13 cellular contexts compared by ENCODE assay signal in the genomic region with DNA sequence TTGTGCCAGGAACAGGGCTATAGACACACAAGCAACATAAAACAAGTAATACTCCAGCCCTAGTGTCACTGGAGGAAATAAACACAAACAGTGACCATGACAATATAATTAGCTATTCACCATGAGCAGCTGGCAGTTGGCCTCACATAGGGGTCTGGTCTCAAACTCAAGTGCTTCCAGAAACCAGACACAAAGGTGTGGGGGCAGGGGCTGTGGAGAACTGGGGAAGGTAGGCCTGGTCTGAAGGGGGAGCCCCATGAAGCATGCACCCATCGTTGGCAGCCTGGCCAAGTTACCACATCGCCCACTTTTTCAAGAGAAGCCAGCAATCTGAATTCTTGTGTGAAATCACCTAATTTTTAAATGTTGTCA. TPM values are rescaled to one million over a fixed set of nuclear protein-coding genes. Genes with fewer than 3 reads are reported as not detected.
DNase-seq lines count a peak whose midpoint lies in the region; ATAC-seq and TF ChIP-seq lines count a peak whose summit lies in the region.
"Had no signal": no experiment of that assay in that cellular context is flagged by ENCODE, and none has a peak within 500 bp of the region (broad histone marks: within the 10 kb centered on the region; RNA-seq: fewer than 3 reads in every experiment).

No MANE protein-coding gene starts in this region.

- CTCF ChIA-PET in WTC11 (lab: Charles Lee), result interaction anchor here (1.5 to 1.8 kb wide), 2 partner anchors 26 to 64 kb away, joined by 4 to 6 read pairs; no protein-coding TSS in a partner anchor
- CTCF ChIA-PET in activated CD4-positive, alpha-beta memory T cell treated with anti-CD3 and anti-CD28 coated beads, Interleukin-2, amount 10 ng/mL, durations not matched to agents 7 days and 5 days (lab: Charles Lee), result no interaction called here
- CTCF ChIA-PET in activated CD8-positive, alpha-beta memory T cell treated with anti-CD3 and anti-CD28 coated beads, Interleukin-2, amount 10 ng/mL, durations not matched to agents 7 days and 5 days (lab: Charles Lee), result no interaction called here

- H3K4me3 ChIP-seq in neutrophil (ENCODE audit: low read depth in 1 of 2, low read length in 1 of 2), result no peak overlapping the region
- H3K4me3 ChIP-seq in coronary artery, result no peak overlapping the region
- H3K4me3 ChIP-seq: psoas muscle had no signal

- no peaks in the 10 kb centered on the region for H3K36me3 ChIP-seq in neutrophil

- peaks cover 41 to 47% of the 10 kb centered on the region in 2 experiments for H3K4me1 ChIP-seq in neutrophil (ENCODE audit: control insufficient read depth in 1 of 2, insufficient read depth in 1 of 2, low read depth in 1 of 2, low read length in 1 of 2)
- H3K4me1 ChIP-seq: psoas muscle had no signal

- POLR2A ChIA-PET in WTC11 (lab: Charles Lee), result no interaction called here
- POLR2A ChIA-PET in activated CD4-positive, alpha-beta memory T cell treated with anti-CD3 and anti-CD28 coated beads, Interleukin-2, amount 10 ng/mL, durations not matched to agents 7 days and 5 days (lab: Charles Lee), result no interaction called here

- H3K36me3 Mint-ChIP-seq in WTC11, result no peaks in the 10 kb centered on the region
- no peaks in the 10 kb centered on the region for H3K36me3 Mint-ChIP-seq in activated CD4-positive, alpha-beta memory T cell treated with anti-CD3 and anti-CD28 coated beads, Interleukin-2, amount 10 ng/mL, durations not matched to agents 7 days and 5 days (ENCODE audit: low read depth)
- no peaks in the 10 kb centered on the region for H3K36me3 Mint-ChIP-seq in activated CD8-positive, alpha-beta memory T cell treated with anti-CD3 and anti-CD28 coated beads, Interleukin-2, amount 10 ng/mL, durations not matched to agents 7 days and 5 days

- peak; percentile 29 for ATAC-seq in WTC11
- no peak for ATAC-seq in activated CD8-positive, alpha-beta memory T cell treated with anti-CD3 and anti-CD28 coated beads, Interleukin-2, amount 10 ng/mL, durations not matched to agents 7 days and 5 days

- no peaks in the 10 kb centered on the region for H3K9me3 ChIP-seq in neutrophil
- H3K9me3 ChIP-seq: Caco-2, psoas muscle had no signal

- H3K27me3 ChIP-seq in neutrophil, result no peaks in the 10 kb centered on the region

- H3K27ac ChIP-seq in neutrophil, result peak overlapping the region; percentile 97
- H3K27ac ChIP-seq in coronary artery, result peak overlapping the region in 1 of 2 donors; percentile 90
- H3K27ac ChIP-seq: psoas muscle had no signal

- peak overlapping the region; percentile 76 for H3K27ac Mint-ChIP-seq in WTC11
- H3K27ac Mint-ChIP-seq in activated CD4-positive, alpha-beta memory T cell treated with anti-CD3 and anti-CD28 coated beads, Interleukin-2, amount 10 ng/mL, durations not matched to agents 7 days and 5 days, result no peak overlapping the region
- H3K27ac Mint-ChIP-seq in activated CD8-positive, alpha-beta memory T cell treated with anti-CD3 and anti-CD28 coated beads, Interleukin-2, amount 10 ng/mL, durations not matched to agents 7 days and 5 days, result no peak overlapping the region

- peaks cover 3% of the 10 kb centered on the region; the same call in 1 of the 2 replicates for H3K9me3 Mint-ChIP-seq in WTC11
- H3K9me3 Mint-ChIP-seq in activated CD4-positive, alpha-beta memory T cell treated with anti-CD3 and anti-CD28 coated beads, Interleukin-2, amount 10 ng/mL, durations not matched to agents 7 days and 5 days, result no peaks in the 10 kb centered on the region
- no peaks in the 10 kb centered on the region for H3K9me3 Mint-ChIP-seq in activated CD8-positive, alpha-beta memory T cell treated with anti-CD3 and anti-CD28 coated beads, Interleukin-2, amount 10 ng/mL, durations not matched to agents 7 days and 5 days (ENCODE audit: low read depth)

- no peak for TF ChIP-seq CTCF in WTC11 (IDR thresholded peaks at IDR 0.05)
- TF ChIP-seq CTCF in neutrophil (IDR thresholded peaks at IDR 0.05), result no peak
- TF ChIP-seq CTCF in coronary artery (IDR thresholded peaks at IDR 0.05), result no peak

- H3K4me3 Mint-ChIP-seq in WTC11, result 0 out of 2 replicates have a peak overlapping the region, but pooled peaks have one; percentile 66
- H3K4me3 Mint-ChIP-seq in activated CD4-positive, alpha-beta memory T cell treated with anti-CD3 and anti-CD28 coated beads, Interleukin-2, amount 10 ng/mL, durations not matched to agents 7 days and 5 days, result no peak overlapping the region
- no peak overlapping the region for H3K4me3 Mint-ChIP-seq in activated CD8-positive, alpha-beta memory T cell treated with anti-CD3 and anti-CD28 coated beads, Interleukin-2, amount 10 ng/mL, durations not matched to agents 7 days and 5 days

- peak; percentile 88 for DNase-seq in DMS153 (lab: John Stamatoyannopoulos, UW)
- DNase-seq in NCI-H1092 (lab: John Stamatoyannopoulos, UW), result peak; percentile 19
- no peak for DNase-seq in WTC11 (ENCODE audit: low spot score)
- DNase-seq in activated CD4-positive, alpha-beta memory T cell treated with anti-CD3 and anti-CD28 coated beads, Interleukin-2, amount 10 ng/mL, durations not matched to agents 7 days and 5 days, result no peak
- no peak for DNase-seq in coronary artery (ENCODE audit: low spot score)
- DNase-seq in activated CD8-positive, alpha-beta memory T cell treated with anti-CD3 and anti-CD28 coated beads, Interleukin-2, amount 10 ng/mL, durations not matched to agents 7 days and 5 days, result no peak
- DNase-seq: Caco-2; hypothalamus; midbrain; psoas muscle; stimulated activated CD4-positive, alpha-beta T cell treated with anti-CD3 and anti-CD28 coated beads, Interleukin-4, amount 100 ng/mL, for 1 hour; stimulated activated naive CD4-positive, alpha-beta T cell had no signal

- H3K27me3 Mint-ChIP-seq in WTC11 (ENCODE audit: low read depth), result peaks cover 14% of the 10 kb centered on the region
- H3K27me3 Mint-ChIP-seq in activated CD4-positive, alpha-beta memory T cell treated with anti-CD3 and anti-CD28 coated beads, Interleukin-2, amount 10 ng/mL, durations not matched to agents 7 days and 5 days, result peaks cover 18% of the 10 kb centered on the region
- peaks cover 14% of the 10 kb centered on the region for H3K27me3 Mint-ChIP-seq in activated CD8-positive, alpha-beta memory T cell treated with anti-CD3 and anti-CD28 coated beads, Interleukin-2, amount 10 ng/mL, durations not matched to agents 7 days and 5 days

- peaks cover 31% of the 10 kb centered on the region for H3K4me1 Mint-ChIP-seq in WTC11
- peaks cover 4% of the 10 kb centered on the region for H3K4me1 Mint-ChIP-seq in activated CD4-positive, alpha-beta memory T cell treated with anti-CD3 and anti-CD28 coated beads, Interleukin-2, amount 10 ng/mL, durations not matched to agents 7 days and 5 days
- H3K4me1 Mint-ChIP-seq in activated CD8-positive, alpha-beta memory T cell treated with anti-CD3 and anti-CD28 coated beads, Interleukin-2, amount 10 ng/mL, durations not matched to agents 7 days and 5 days, result peaks cover 3% of the 10 kb centered on the region

TF ChIP-seq in WTC11, 78 proteins besides CTCF, POLR2A, EP300 and RAD21 (continues in another document):
- TF ChIP-seq TCF7 (CRISPR knock-in tag; IDR thresholded peaks at IDR 0.05; ENCODE audit: low read depth) (no peak), ZNF396 (CRISPR knock-in tag; IDR thresholded peaks at IDR 0.05; ENCODE audit: borderline replicate concordance) (no peak), FOXP1 (CRISPR knock-in tag; IDR thresholded peaks at IDR 0.05; ENCODE audit: borderline replicate concordance) (no peak), ZNF263 (CRISPR knock-in tag; IDR thresholded peaks at IDR 0.05; ENCODE audit: low read depth) (no peak), ZNF121 (CRISPR knock-in tag; IDR thresholded peaks at IDR 0.05) (no peak), SMAD4 (CRISPR knock-in tag; IDR thresholded peaks at IDR 0.05) (no peak)
- TF ChIP-seq, protein P1, sequence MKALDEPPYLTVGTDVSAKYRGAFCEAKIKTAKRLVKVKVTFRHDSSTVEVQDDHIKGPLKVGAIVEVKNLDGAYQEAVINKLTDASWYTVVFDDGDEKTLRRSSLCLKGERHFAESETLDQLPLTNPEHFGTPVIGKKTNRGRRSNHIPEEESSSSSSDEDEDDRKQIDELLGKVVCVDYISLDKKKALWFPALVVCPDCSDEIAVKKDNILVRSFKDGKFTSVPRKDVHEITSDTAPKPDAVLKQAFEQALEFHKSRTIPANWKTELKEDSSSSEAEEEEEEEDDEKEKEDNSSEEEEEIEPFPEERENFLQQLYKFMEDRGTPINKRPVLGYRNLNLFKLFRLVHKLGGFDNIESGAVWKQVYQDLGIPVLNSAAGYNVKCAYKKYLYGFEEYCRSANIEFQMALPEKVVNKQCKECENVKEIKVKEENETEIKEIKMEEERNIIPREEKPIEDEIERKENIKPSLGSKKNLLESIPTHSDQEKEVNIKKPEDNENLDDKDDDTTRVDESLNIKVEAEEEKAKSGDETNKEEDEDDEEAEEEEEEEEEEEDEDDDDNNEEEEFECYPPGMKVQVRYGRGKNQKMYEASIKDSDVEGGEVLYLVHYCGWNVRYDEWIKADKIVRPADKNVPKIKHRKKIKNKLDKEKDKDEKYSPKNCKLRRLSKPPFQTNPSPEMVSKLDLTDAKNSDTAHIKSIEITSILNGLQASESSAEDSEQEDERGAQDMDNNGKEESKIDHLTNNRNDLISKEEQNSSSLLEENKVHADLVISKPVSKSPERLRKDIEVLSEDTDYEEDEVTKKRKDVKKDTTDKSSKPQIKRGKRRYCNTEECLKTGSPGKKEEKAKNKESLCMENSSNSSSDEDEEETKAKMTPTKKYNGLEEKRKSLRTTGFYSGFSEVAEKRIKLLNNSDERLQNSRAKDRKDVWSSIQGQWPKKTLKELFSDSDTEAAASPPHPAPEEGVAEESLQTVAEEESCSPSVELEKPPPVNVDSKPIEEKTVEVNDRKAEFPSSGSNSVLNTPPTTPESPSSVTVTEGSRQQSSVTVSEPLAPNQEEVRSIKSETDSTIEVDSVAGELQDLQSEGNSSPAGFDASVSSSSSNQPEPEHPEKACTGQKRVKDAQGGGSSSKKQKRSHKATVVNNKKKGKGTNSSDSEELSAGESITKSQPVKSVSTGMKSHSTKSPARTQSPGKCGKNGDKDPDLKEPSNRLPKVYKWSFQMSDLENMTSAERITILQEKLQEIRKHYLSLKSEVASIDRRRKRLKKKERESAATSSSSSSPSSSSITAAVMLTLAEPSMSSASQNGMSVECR (CRISPR knock-in tag; IDR thresholded peaks at IDR 0.05; ENCODE audit: borderline replicate concordance), result no peak
- TF ChIP-seq, protein P2, sequence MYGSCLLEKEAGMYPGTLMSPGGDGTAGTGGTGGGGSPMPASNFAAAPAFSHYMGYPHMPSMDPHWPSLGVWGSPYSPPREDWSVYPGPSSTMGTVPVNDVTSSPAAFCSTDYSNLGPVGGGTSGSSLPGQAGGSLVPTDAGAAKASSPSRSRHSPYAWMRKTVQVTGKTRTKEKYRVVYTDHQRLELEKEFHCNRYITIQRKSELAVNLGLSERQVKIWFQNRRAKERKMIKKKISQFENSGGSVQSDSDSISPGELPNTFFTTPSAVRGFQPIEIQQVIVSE (CRISPR knock-in tag; IDR thresholded peaks at IDR 0.05; ENCODE audit: borderline replicate concordance), result no peak

RNA-seq across cellular contexts. Expression of a gene that starts 49.5 kb away (rescaled TPM):
- total RNA-seq in WTC11 (2021), result 72.8 to 88.5 TPM (median 77.1 TPM) in 3 replicates
- 10 to 100 TPM; 94.9 to 96.9 TPM for total RNA-seq in activated CD4-positive, alpha-beta memory T cell treated with anti-CD3 and anti-CD28 coated beads, Interleukin-2, amount 10 ng/mL, durations not matched to agents 7 days and 5 days
- 100 to 1,000 TPM in 1 of 2 experiments, 10 to 100 TPM in 1; 95.7 to 105 TPM for total RNA-seq in activated CD8-positive, alpha-beta memory T cell treated with anti-CD3 and anti-CD28 coated beads, Interleukin-2, amount 10 ng/mL, durations not matched to agents 7 days and 5 days

Comparison
In these comparisons a context has a peak if more than half of its experiments do, and no peak if none do; other contexts are left out.
1. DNase-seq: peak in DMS153 (single experiment) and NCI-H1092 (single experiment); none in WTC11 (single experiment), activated CD4-positive, alpha-beta memory T cell treated with anti-CD3 and anti-CD28 coated beads, Interleukin-2, amount 10 ng/mL, durations not matched to agents 7 days and 5 days (single experiment), coronary artery (single experiment) and activated CD8-positive, alpha-beta memory T cell treated with anti-CD3 and anti-CD28 coated beads, Interleukin-2, amount 10 ng/mL, durations not matched to agents 7 days and 5 days (single experiment).